8 cellular contexts compared by ENCODE assay signal in genomic region chr21:33642896-33643657, GRCh38. TPM values are rescaled to one million over a fixed set of nuclear protein-coding genes. Genes with fewer than 3 reads are reported as not detected.
DNase-seq lines count a peak whose midpoint lies in the region; ATAC-seq and TF ChIP-seq lines count a peak whose summit lies in the region.

No MANE protein-coding gene starts in this region.

- H3K36me3 ChIP-seq in prostate gland = no peaks in the 10 kb centered on the region

- H3K4me3 ChIP-seq in prostate gland = peak overlapping the region; percentile 83 to 97

- ATAC-seq in left ventricle myocardium superior = no peak

- TF ChIP-seq POLR2A in prostate gland (IDR thresholded peaks at IDR 0.05) = no peak

- no peaks in the 10 kb centered on the region for H3K9me3 ChIP-seq in prostate gland

- intact Hi-C loops in left ventricle myocardium superior (cut with micrococcal nuclease) = no loop called here
- intact Hi-C loops in prostate gland (cut with DNase I) = loop anchor here (2.0 to 10.0 kb wide), 3 partner anchors 182 to 871 kb away; partner anchors contain the start of gene PAXBP1

- no peak for TF ChIP-seq CTCF in prostate gland (IDR thresholded peaks at IDR 0.05)

- no peaks in the 10 kb centered on the region for H3K27me3 ChIP-seq in prostate gland (replicated peaks; ENCODE audit: insufficient read depth)

- under 1% methylated on average over 54 of the region's 78 CpGs for WGBS in prostate gland

- DNase-seq in NCI-H748 (lab: John Stamatoyannopoulos, UW; ENCODE audit: unreplicated experiment) (peak; percentile 41), NCI-H748 treated with DMSO at 0.1 percent for 48 hours (lab: John Stamatoyannopoulos, UW) (no peak), OCI-M1 (lab: John Stamatoyannopoulos, UW) (peak; percentile 70), anterior cingulate cortex (lab: John Stamatoyannopoulos, UW) (peak in 42 of 58 donors; percentile 2 to 63 (median 18)), left ventricle myocardium superior (peak; percentile 68), prostate gland (ENCODE audit: low spot score) (peak; percentile 10), NCI-H2107 treated with DMSO at 0.1 percent for 48 hours (lab: John Stamatoyannopoulos, UW; ENCODE audit: unreplicated experiment) (no peak), NCI-H524 treated with DMSO at 0.1 percent for 48 hours (lab: John Stamatoyannopoulos, UW) (no peak)

- no peaks in the 10 kb centered on the region for H3K4me1 ChIP-seq in prostate gland (replicated peaks)

- H3K27ac ChIP-seq in prostate gland = peak overlapping the region; percentile 84 to 88

RNA-seq across cellular contexts. Expression of gene ITSN1, which starts 0.8 kb away (rescaled TPM):
- total RNA-seq in left ventricle myocardium superior (44.4 TPM), prostate gland (10 to 100 TPM; 14.8 to 44.9 TPM)

RNA-seq across cellular contexts. Expression of gene CRYZL1, which starts 1.5 kb away (rescaled TPM):
- 25.2 TPM for total RNA-seq in left ventricle myocardium superior
- 10 to 100 TPM; 22.3 to 28.9 TPM for total RNA-seq in prostate gland

RNA-seq across cellular contexts. Expression of gene DONSON, which starts 54.6 kb away (rescaled TPM):
- total RNA-seq in left ventricle myocardium superior (7.6 TPM), prostate gland (10 to 100 TPM; 11.6 to 16.8 TPM)

Comparison
In these comparisons a context has a peak if more than half of its experiments do, and no peak if none do; other contexts are left out.
1. DNase-seq: peak in NCI-H748 (single experiment), OCI-M1 (single experiment), anterior cingulate cortex (42 of 58), left ventricle myocardium superior (single experiment) and prostate gland (single experiment); none in NCI-H748 treated with DMSO at 0.1 percent for 48 hours (single experiment), NCI-H2107 treated with DMSO at 0.1 percent for 48 hours (single experiment) and NCI-H524 treated with DMSO at 0.1 percent for 48 hours (single experiment).